Comparison of ENCODE assay signal across 20 cellular contexts in the genomic region with DNA sequence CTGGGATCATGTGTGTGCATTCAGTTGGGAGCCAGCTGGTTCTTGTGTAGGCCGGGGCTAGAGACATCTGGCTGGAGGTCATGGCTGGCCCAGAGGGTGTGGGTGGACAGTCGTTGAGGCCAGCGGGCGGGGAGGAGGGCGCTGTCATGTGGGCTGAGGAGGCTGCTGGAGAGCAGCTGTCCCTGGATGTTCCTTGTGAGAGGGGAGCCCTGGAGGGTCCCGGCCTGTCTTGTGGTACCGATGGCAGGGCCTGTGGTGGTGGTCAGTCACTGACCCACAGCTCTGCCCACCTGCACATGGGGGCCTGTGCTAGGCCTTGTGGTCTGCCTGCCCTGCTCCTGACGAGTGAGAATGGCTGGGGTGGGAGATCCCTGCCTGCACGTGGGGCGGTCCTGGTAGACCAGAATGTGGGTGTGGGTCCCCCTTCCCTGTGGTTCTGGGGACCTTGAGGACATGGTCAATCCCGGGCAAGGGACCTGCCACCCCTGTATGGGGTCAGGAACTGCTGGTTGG. TPM values are rescaled to one million over a fixed set of nuclear protein-coding genes. Genes with fewer than 3 reads are reported as not detected.
DNase-seq lines count a peak whose midpoint lies in the region; ATAC-seq, FAIRE-seq and TF ChIP-seq lines count a peak whose summit lies in the region.
"Had no signal": no experiment of that assay in that cellular context is flagged by ENCODE, and none has a peak within 500 bp of the region (broad histone marks: within the 10 kb centered on the region; RNA-seq: fewer than 3 reads in every experiment).

No MANE protein-coding gene starts in this region.

- peak overlapping the region; percentile 17 for H2BK15ac ChIP-seq in neuronal stem cell (ENCODE audit: low read length)

- no peak for TF ChIP-seq RAD21 in K562 (CRISPR knock-in tag; conservative IDR thresholded peaks at IDR 0.05 in 1 of 2, IDR thresholded peaks at IDR 0.05 in 1 of 2)

- H3K23ac ChIP-seq in neuronal stem cell (ENCODE audit: low read depth, low read length, poor library complexity) = peak overlapping the region; percentile 65

- no peak overlapping the region for H4K91ac ChIP-seq in neuronal stem cell (ENCODE audit: low read depth, low read length, poor library complexity)

- H3K27me3 ChIP-seq in K562 (ENCODE audit: control insufficient read depth in 2 of 2, insufficient read depth in 2 of 2, low read length in 2 of 2) (no peaks in the 10 kb centered on the region), neuronal stem cell (ENCODE audit: control insufficient read depth in 3 of 3, insufficient read depth in 3 of 3, low read depth in 1 of 3, low read length in 3 of 3) (peaks cover 4 to 23% (median 10%) of the 10 kb centered on the region in 3 experiments), PC-3 (ENCODE audit: low read length) (no peaks in the 10 kb centered on the region)
- H3K27me3 ChIP-seq: body of pancreas had no signal

- in situ Hi-C loops in K562 (cut with MboI) (no loop called here), KBM-7 (cut with MboI; ENCODE audit: low pct_unique_long_range_greater_than_20kb, low sequenced_read_pairs) (no loop called here)

- TF ChIP-seq EP300 in K562 (IDR thresholded peaks at IDR 0.05; ENCODE audit: low read length) = no peak

- no peak for DNase-seq in activated T-cell treated with anti-CD3 and anti-CD28 coated beads, Interleukin-2, amount 50 U/mL, for 24 hours
- no peak for DNase-seq in activated T-cell treated with anti-CD3 and anti-CD28 coated beads, Interleukin-2, amount 50 U/mL, for 4 hours
- DNase-seq in K562 (ENCODE audit: extremely low read depth in 1 of 4, low spot score in 3 of 4) (no peak), neuronal stem cell (ENCODE audit: low spot score) (no peak), GM10266 (ENCODE audit: extremely low spot score) (no peak), PC-3 (no peak), KBM-7 (no peak)
- DNase-seq: activated T-cell treated with anti-CD3 and anti-CD28 coated beads, Interleukin-2, amount 50 U/mL, for 48 hours; dermis blood vessel endothelial cell; esophagus squamous epithelium; hypothalamus; MV-4-11; NCI-H526 had no signal

- H4K20me1 ChIP-seq in K562 (replicated peaks; ENCODE audit: control insufficient read depth, insufficient read depth, low read length) (no peaks in the 10 kb centered on the region), PC-3 (ENCODE audit: low read length) (no peaks in the 10 kb centered on the region)

- no peaks in the 10 kb centered on the region for H3F3A ChIP-seq in PC-3 (ENCODE audit: low read length, unreplicated experiment)

- peak overlapping the region in 1 of 2 experiments; percentile 47; a peak in 1 of 4 replicates for H3K9ac ChIP-seq in K562 (ENCODE audit: insufficient read depth in 1 of 2, low read depth in 2 of 2, low read length in 2 of 2)
- H3K9ac ChIP-seq in neuronal stem cell (ENCODE audit: low read depth, low read length, poor library complexity) = no peak overlapping the region
- H3K9ac ChIP-seq in PC-3 (ENCODE audit: low read length) = no peak overlapping the region

- H3K4me2 ChIP-seq in K562 (ENCODE audit: insufficient read depth, low read length) (no peak overlapping the region), neuronal stem cell (ENCODE audit: insufficient read depth, low read length, poor library complexity, severe bottlenecking) (no peak overlapping the region), PC-3 (ENCODE audit: low read length) (no peak overlapping the region)

- no peak for FAIRE-seq in K562 (lab: Jason Lieb, UNC)
- FAIRE-seq: G401.6 had no signal

- no peaks in the 10 kb centered on the region for H3K9me3 Mint-ChIP-seq in activated T-cell treated with anti-CD3 and anti-CD28 coated beads, Interleukin-2, amount 50 U/mL, for 24 hours
- no peaks in the 10 kb centered on the region for H3K9me3 Mint-ChIP-seq in activated T-cell treated with anti-CD3 and anti-CD28 coated beads, Interleukin-2, amount 50 U/mL, for 4 hours

- no peaks in the 10 kb centered on the region for H3K9me3 ChIP-seq in KOPT-K1 (ENCODE audit: insufficient read depth, low read length, poor library complexity, severe bottlenecking)
- H3K9me3 ChIP-seq in K562 (replicated peaks; ENCODE audit: control insufficient read depth, insufficient read depth, low read depth, low read length) = no peaks in the 10 kb centered on the region
- no peaks in the 10 kb centered on the region for H3K9me3 ChIP-seq in neuronal stem cell (replicated peaks in 1 of 2; ENCODE audit: control insufficient read depth in 2 of 2, insufficient read depth in 1 of 2, low read depth in 1 of 2, low read length in 2 of 2)
- H3K9me3 ChIP-seq in PC-3 (ENCODE audit: low read length) = no peaks in the 10 kb centered on the region
- H3K9me3 ChIP-seq: body of pancreas, esophagus squamous epithelium, mucosa of descending colon had no signal

- H3K18ac ChIP-seq in neuronal stem cell (ENCODE audit: low read length) = no peak overlapping the region

- no peaks in the 10 kb centered on the region for H3K9me2 ChIP-seq in PC-3 (replicated peaks; ENCODE audit: low read length)

- H3K4ac ChIP-seq in neuronal stem cell (ENCODE audit: low read length) = no peak overlapping the region

- no peak overlapping the region for H2AK5ac ChIP-seq in neuronal stem cell (ENCODE audit: low read depth, low read length)

- H3K4me3 Mint-ChIP-seq in activated T-cell treated with anti-CD3 and anti-CD28 coated beads, Interleukin-2, amount 50 U/mL, for 24 hours = no peak overlapping the region
- no peak overlapping the region for H3K4me3 Mint-ChIP-seq in activated T-cell treated with anti-CD3 and anti-CD28 coated beads, Interleukin-2, amount 50 U/mL, for 4 hours

- intact Hi-C loops in K562 (cut with micrococcal nuclease) = no loop called here
- intact Hi-C loops in PC-3 (cut with micrococcal nuclease) = no loop called here

- peak overlapping the region; percentile 95 for H3K27ac Mint-ChIP-seq in activated T-cell treated with anti-CD3 and anti-CD28 coated beads, Interleukin-2, amount 50 U/mL, for 24 hours

- H3K79me2 ChIP-seq in K562 (ENCODE audit: control insufficient read depth, insufficient read depth, low read length) = no peaks in the 10 kb centered on the region
- no peaks in the 10 kb centered on the region for H3K79me2 ChIP-seq in PC-3 (ENCODE audit: low read length)

- H3K36me3 ChIP-seq in KOPT-K1 (ENCODE audit: insufficient read depth, low read length) = peaks cover 54% of the 10 kb centered on the region
- H3K36me3 ChIP-seq in K562 (ENCODE audit: control insufficient read depth, insufficient read depth, low read length) = peaks cover 58% of the 10 kb centered on the region; the same call in 2 of the 3 replicates
- peaks cover 35 to 58% of the 10 kb centered on the region in 2 donors for H3K36me3 ChIP-seq in neuronal stem cell (replicated peaks in 1 of 2; ENCODE audit: control insufficient read depth in 2 of 2, insufficient read depth in 2 of 2, low read length in 2 of 2)
- H3K36me3 ChIP-seq in PC-3 (ENCODE audit: low read depth, low read length) = peaks cover 10% of the 10 kb centered on the region; the same call in 1 of the 2 replicates

- H3K4me1 ChIP-seq in K562 (replicated peaks in 1 of 2; ENCODE audit: control insufficient read depth in 2 of 2, insufficient read depth in 2 of 2, low read length in 2 of 2) (peaks cover 20 to 55% of the 10 kb centered on the region in 2 experiments), neuronal stem cell (ENCODE audit: control insufficient read depth in 2 of 2, insufficient read depth in 1 of 2, low read depth in 1 of 2, low read length in 2 of 2) (peaks cover 10 to 12% of the 10 kb centered on the region in 2 donors), PC-3 (ENCODE audit: insufficient read depth, low read length) (no peaks in the 10 kb centered on the region)

- peaks cover 3% of the 10 kb centered on the region for H3K9me1 ChIP-seq in K562 (ENCODE audit: control insufficient read depth, insufficient read depth, low read length)

- peaks cover 61% of the 10 kb centered on the region for H3K36me3 Mint-ChIP-seq in activated T-cell treated with anti-CD3 and anti-CD28 coated beads, Interleukin-2, amount 50 U/mL, for 24 hours (ENCODE audit: low read depth)
- H3K36me3 Mint-ChIP-seq in activated T-cell treated with anti-CD3 and anti-CD28 coated beads, Interleukin-2, amount 50 U/mL, for 4 hours (ENCODE audit: insufficient read depth) = peaks cover 9% of the 10 kb centered on the region

- no peak for ATAC-seq in activated T-cell treated with anti-CD3 and anti-CD28 coated beads, Interleukin-2, amount 50 U/mL, for 4 hours
- ATAC-seq in K562 = no peak
- no peak for ATAC-seq in PC-3
- ATAC-seq: body of pancreas, mucosa of descending colon, SK-N-SH treated with all-trans-retinoic acid at 6 μM for 48 hours had no signal

- POLR2A ChIA-PET in K562 (lab: Yijun Ruan, JAX) = no interaction called here
- POLR2A ChIA-PET in PC-3 (lab: Charles Lee; ENCODE audit: unreplicated experiment) = no interaction called here

- no TSS peak for BruUV-seq in K562 (replicated peaks; lab: Mats Ljungman, UMichigan)
- BruUV-seq in PC-3 (replicated peaks; lab: Mats Ljungman, UMichigan) = no TSS peak

- H3K4me1 Mint-ChIP-seq in activated T-cell treated with anti-CD3 and anti-CD28 coated beads, Interleukin-2, amount 50 U/mL, for 24 hours (ENCODE audit: low read depth) = peaks cover 45% of the 10 kb centered on the region
- H3K4me1 Mint-ChIP-seq in activated T-cell treated with anti-CD3 and anti-CD28 coated beads, Interleukin-2, amount 50 U/mL, for 4 hours (ENCODE audit: low read depth) = peaks cover 44% of the 10 kb centered on the region

- H3K27ac ChIP-seq in KOPT-K1 (ENCODE audit: low read depth, low read length, poor library complexity, severe bottlenecking) (peak overlapping the region; percentile 91), K562 (ENCODE audit: extremely low read depth, low read depth, low read length) (no peak overlapping the region), neuronal stem cell (replicated peaks; ENCODE audit: low read length) (no peak overlapping the region), PC-3 (ENCODE audit: low read length) (no peak overlapping the region)
- H3K27ac ChIP-seq: body of pancreas, esophagus squamous epithelium, VCaP had no signal

- H3K79me1 ChIP-seq in neuronal stem cell (ENCODE audit: low read depth, low read length) = peaks cover 2% of the 10 kb centered on the region

- H4K8ac ChIP-seq in neuronal stem cell (ENCODE audit: low read depth, low read length) = no peak overlapping the region

- CTCF ChIA-PET in K562 (lab: Yijun Ruan, JAX; ENCODE audit: low intra/inter-chr PET ratio) = no interaction called here
- CTCF ChIA-PET in PC-3 (lab: Charles Lee) = no interaction called here

- H2BK12ac ChIP-seq in neuronal stem cell (ENCODE audit: low read length) = no peak overlapping the region

- no peak overlapping the region for H3K14ac ChIP-seq in neuronal stem cell (ENCODE audit: low read length)

- TF ChIP-seq POLR2A in K562 (conservative IDR thresholded peaks at IDR 0.05) = no peak

- peaks cover 3% of the 10 kb centered on the region for H3K27me3 Mint-ChIP-seq in activated T-cell treated with anti-CD3 and anti-CD28 coated beads, Interleukin-2, amount 50 U/mL, for 24 hours
- H3K27me3 Mint-ChIP-seq in activated T-cell treated with anti-CD3 and anti-CD28 coated beads, Interleukin-2, amount 50 U/mL, for 4 hours (ENCODE audit: low read depth) = no peaks in the 10 kb centered on the region

- TF ChIP-seq CTCF in K562 (IDR thresholded peaks at IDR 0.05 in 2 of 3, conservative IDR thresholded peaks at IDR 0.05 in 1 of 3; ENCODE audit: insufficient read depth in 2 of 3, low read depth in 1 of 3, low read length in 3 of 3) (no peak), GM10266 (IDR thresholded peaks at IDR 0.05; ENCODE audit: control insufficient read depth, insufficient read depth, low read depth, missing control alignments) (no peak), PC-3 (conservative IDR thresholded peaks at IDR 0.05; ENCODE audit: low read depth, low read length) (no peak)

- H3K4me3 ChIP-seq in K562 = no peak overlapping the region
- H3K4me3 ChIP-seq in neuronal stem cell (ENCODE audit: low read length in 2 of 2) = no peak overlapping the region
- no peak overlapping the region for H3K4me3 ChIP-seq in PC-3 (ENCODE audit: low read length)
- H3K4me3 ChIP-seq: body of pancreas, esophagus squamous epithelium, mucosa of descending colon had no signal

- H2AFZ ChIP-seq in K562 (ENCODE audit: low read depth, low read length) = no peak overlapping the region
- no peak overlapping the region for H2AFZ ChIP-seq in neuronal stem cell (ENCODE audit: low read length)
- no peak overlapping the region for H2AFZ ChIP-seq in PC-3 (ENCODE audit: low read length)

- 75% methylated on average over 9 of the region's 11 CpGs for WGBS in K562 (ENCODE audit: insufficient coverage, low coverage, missing lambda C conversion rate)
- WGBS in neuronal stem cell (ENCODE audit: extremely low coverage in 2 of 2, insufficient read length in 2 of 2, insufficient replicate concordance in 1 of 2), 2 donors = no CpG with 5 or more reads among the region's 11 CpGs

- H2BK5ac ChIP-seq in neuronal stem cell (ENCODE audit: low read length) = no peak overlapping the region

- H2BK120ac ChIP-seq in neuronal stem cell (ENCODE audit: low read depth, low read length) = no peak overlapping the region

RNA-seq across cellular contexts. Expression of a gene that starts 1.9 kb away (rescaled TPM):
- 1 to 10 TPM; 2.6 to 3.9 (median 3.2) TPM for total RNA-seq in activated T-cell treated with anti-CD3 and anti-CD28 coated beads, Interleukin-2, amount 50 U/mL, for 4 hours
- 5.2 and 13.5 TPM in 2 replicates for total RNA-seq in K562 (2011; cell fraction: chromatin; rRNA removed; ENCODE audit: low replicate concordance)
- total RNA-seq in K562 (2011; cell fraction: nucleolus; rRNA removed) = 6.7 and 7.0 TPM in 2 replicates
- total RNA-seq in K562 (2011; cell fraction: nucleoplasm; rRNA removed) = 4.0 and 4.6 TPM in 2 replicates
- total RNA-seq in K562 (2014; rRNA removed) = 0.59 and 0.73 TPM in 2 replicates
- 0.10 and 0.22 TPM in 2 replicates for total RNA-seq in K562 (2014; rRNA removed; fragmentation: Illumina TruSeq; extraction: Trizol)
- total RNA-seq in K562 (2015; rRNA removed; fragmentation: Illumina TruSeq; extraction: Trizol) = 0.36 and 0.45 TPM in 2 replicates
- 0.67 and 1.1 TPM in 2 replicates for total RNA-seq in K562 (2021)
- 0.11 and 0.22 TPM in 2 replicates for polyA plus RNA-seq in K562 (2011; rRNA removed)
- polyA plus RNA-seq in K562 (2011; cell fraction: cytosol; rRNA removed) = 0.10 and 0.36 TPM in 2 replicates
- 1.6 and 3.1 TPM in 2 replicates for polyA plus RNA-seq in K562 (2011; cell fraction: nucleus; rRNA removed)
- polyA plus RNA-seq in K562 (2012) = 0.43 and 0.46 TPM in 2 replicates
- polyA plus RNA-seq in K562 (2014; fragmentation: Illumina TruSeq; extraction: Trizol) = 0.11 and 0.16 TPM in 2 replicates
- polyA plus RNA-seq in K562 (2014; fragmentation: Nextera tagmentation; extraction: Ambion mirVana) = not detected
- 0.94 and 1.6 TPM in 2 replicates for polyA plus RNA-seq in K562 (2014; rRNA removed)
- polyA minus RNA-seq in K562 (2011; rRNA and poly(A)+ RNA removed) = 0.35 and 0.42 TPM in 2 replicates
- polyA minus RNA-seq in K562 (2011; cell fraction: cytosol; rRNA and poly(A)+ RNA removed) = 0.27 TPM in 1 of 2 replicates, not detected in the other
- 1.8 TPM in 2 replicates for polyA minus RNA-seq in K562 (2011; cell fraction: nucleus; rRNA and poly(A)+ RNA removed)
- polyA plus RNA-seq in neuronal stem cell (2013, experiment 1 of 2) = 0.14 TPM
- 0.25 TPM for polyA plus RNA-seq in neuronal stem cell (2013, experiment 2 of 2)
- 2.1 and 3.4 TPM in 2 replicates for total RNA-seq in PC-3 (2014; rRNA removed)

RNA-seq across cellular contexts. Expression of a gene that starts 15.4 kb away (rescaled TPM):
- total RNA-seq in activated T-cell treated with anti-CD3 and anti-CD28 coated beads, Interleukin-2, amount 50 U/mL, for 4 hours = under 1 TPM; 0.13 to 0.24 (median 0.24) TPM
- total RNA-seq in K562 (2011; cell fraction: chromatin; rRNA removed; ENCODE audit: low replicate concordance) = 0.58 and 1.6 TPM in 2 replicates
- 3.5 and 3.8 TPM in 2 replicates for total RNA-seq in K562 (2011; cell fraction: nucleolus; rRNA removed)
- total RNA-seq in K562 (2011; cell fraction: nucleoplasm; rRNA removed) = 1.2 and 1.3 TPM in 2 replicates
- total RNA-seq in K562 (2014; rRNA removed) = 2.7 and 6.2 TPM in 2 replicates
- 0.13 and 0.15 TPM in 2 replicates for total RNA-seq in K562 (2014; rRNA removed; fragmentation: Illumina TruSeq; extraction: Trizol)
- 0.76 and 0.94 TPM in 2 replicates for total RNA-seq in K562 (2015; rRNA removed; fragmentation: Illumina TruSeq; extraction: Trizol)
- 19.8 and 20.4 TPM in 2 replicates for total RNA-seq in K562 (2021)
- 0.33 and 0.47 TPM in 2 replicates for polyA plus RNA-seq in K562 (2011; rRNA removed)
- 1.0 and 5.3 TPM in 2 replicates for polyA plus RNA-seq in K562 (2011; cell fraction: cytosol; rRNA removed)
- polyA plus RNA-seq in K562 (2011; cell fraction: nucleus; rRNA removed) = 2.6 and 7.3 TPM in 2 replicates
- polyA plus RNA-seq in K562 (2012) = 6.7 and 6.9 TPM in 2 replicates
- 0.21 and 0.78 TPM in 2 replicates for polyA plus RNA-seq in K562 (2014; fragmentation: Illumina TruSeq; extraction: Trizol)
- under 1 TPM; 0.20 to 0.23 TPM for polyA plus RNA-seq in K562 (2014; fragmentation: Nextera tagmentation; extraction: Ambion mirVana)
- 4.4 and 6.8 TPM in 2 replicates for polyA plus RNA-seq in K562 (2014; rRNA removed)
- 0.14 TPM in 1 of 2 replicates, not detected in the other for polyA minus RNA-seq in K562 (2011; rRNA and poly(A)+ RNA removed)
- polyA minus RNA-seq in K562 (2011; cell fraction: cytosol; rRNA and poly(A)+ RNA removed) = 3.3 and 7.4 TPM in 2 replicates
- 1.5 and 2.1 TPM in 2 replicates for polyA minus RNA-seq in K562 (2011; cell fraction: nucleus; rRNA and poly(A)+ RNA removed)
- 0.13 TPM for polyA plus RNA-seq in neuronal stem cell (2013, experiment 1 of 2)
- polyA plus RNA-seq in neuronal stem cell (2013, experiment 2 of 2) = 0.08 TPM
- total RNA-seq in PC-3 (2014; rRNA removed) = 1.1 and 1.5 TPM in 2 replicates
- polyA plus RNA-seq: AG04450 had no signal

RNA-seq across cellular contexts. Expression of a gene that starts 29.0 kb away (rescaled TPM):
- total RNA-seq in activated T-cell treated with anti-CD3 and anti-CD28 coated beads, Interleukin-2, amount 50 U/mL, for 4 hours = 10 to 100 TPM; 10.5 to 17.3 (median 11.5) TPM
- 17.4 and 45.7 TPM in 2 replicates for total RNA-seq in K562 (2011; cell fraction: chromatin; rRNA removed; ENCODE audit: low replicate concordance)
- total RNA-seq in K562 (2011; cell fraction: nucleolus; rRNA removed) = 25.8 and 31.0 TPM in 2 replicates
- total RNA-seq in K562 (2011; cell fraction: nucleoplasm; rRNA removed) = 17.7 and 19.9 TPM in 2 replicates
- 5.4 and 7.8 TPM in 2 replicates for total RNA-seq in K562 (2014; rRNA removed)
- 3.0 and 3.6 TPM in 2 replicates for total RNA-seq in K562 (2014; rRNA removed; fragmentation: Illumina TruSeq; extraction: Trizol)
- 6.4 and 6.9 TPM in 2 replicates for total RNA-seq in K562 (2015; rRNA removed; fragmentation: Illumina TruSeq; extraction: Trizol)
- 18.7 and 28.7 TPM in 2 replicates for total RNA-seq in K562 (2021)
- polyA plus RNA-seq in K562 (2011; rRNA removed) = 8.6 and 14.0 TPM in 2 replicates
- 14.2 and 18.7 TPM in 2 replicates for polyA plus RNA-seq in K562 (2011; cell fraction: cytosol; rRNA removed)
- 63.0 and 66.6 TPM in 2 replicates for polyA plus RNA-seq in K562 (2011; cell fraction: nucleus; rRNA removed)
- 15.6 and 29.0 TPM in 2 replicates for polyA plus RNA-seq in K562 (2012)
- polyA plus RNA-seq in K562 (2014; fragmentation: Illumina TruSeq; extraction: Trizol) = 5.0 and 8.5 TPM in 2 replicates
- 1 to 10 TPM; 1.4 to 1.9 TPM for polyA plus RNA-seq in K562 (2014; fragmentation: Nextera tagmentation; extraction: Ambion mirVana)
- 8.0 and 10.0 TPM in 2 replicates for polyA plus RNA-seq in K562 (2014; rRNA removed)
- polyA minus RNA-seq in K562 (2011; rRNA and poly(A)+ RNA removed) = 3.3 and 4.4 TPM in 2 replicates
- polyA minus RNA-seq in K562 (2011; cell fraction: cytosol; rRNA and poly(A)+ RNA removed) = 4.1 and 11.9 TPM in 2 replicates
- 11.4 and 20.1 TPM in 2 replicates for polyA minus RNA-seq in K562 (2011; cell fraction: nucleus; rRNA and poly(A)+ RNA removed)
- 111 TPM for polyA plus RNA-seq in neuronal stem cell (2013, experiment 1 of 2)
- polyA plus RNA-seq in neuronal stem cell (2013, experiment 2 of 2) = 113 TPM
- total RNA-seq in PC-3 (2014; rRNA removed) = 19.1 and 23.4 TPM in 2 replicates

RNA-seq across cellular contexts. Expression of a gene that starts 45.3 kb away (rescaled TPM):
- total RNA-seq in activated T-cell treated with anti-CD3 and anti-CD28 coated beads, Interleukin-2, amount 50 U/mL, for 4 hours = 10 to 100 TPM; 41.7 to 49.0 (median 47.0) TPM
- 7.1 and 15.6 TPM in 2 replicates for total RNA-seq in K562 (2011; cell fraction: chromatin; rRNA removed; ENCODE audit: low replicate concordance)
- total RNA-seq in K562 (2011; cell fraction: nucleolus; rRNA removed) = 13.2 and 13.3 TPM in 2 replicates
- total RNA-seq in K562 (2011; cell fraction: nucleoplasm; rRNA removed) = 7.2 and 10.5 TPM in 2 replicates
- 23.7 and 26.9 TPM in 2 replicates for total RNA-seq in K562 (2014; rRNA removed)
- total RNA-seq in K562 (2014; rRNA removed; fragmentation: Illumina TruSeq; extraction: Trizol) = 3.2 and 3.3 TPM in 2 replicates
- 14.3 and 14.6 TPM in 2 replicates for total RNA-seq in K562 (2015; rRNA removed; fragmentation: Illumina TruSeq; extraction: Trizol)
- 20.7 and 21.0 TPM in 2 replicates for total RNA-seq in K562 (2021)
- polyA plus RNA-seq in K562 (2011; rRNA removed) = 14.7 and 23.9 TPM in 2 replicates
- 31.1 and 65.3 TPM in 2 replicates for polyA plus RNA-seq in K562 (2011; cell fraction: cytosol; rRNA removed)
- polyA plus RNA-seq in K562 (2011; cell fraction: nucleus; rRNA removed) = 19.9 and 25.8 TPM in 2 replicates
- polyA plus RNA-seq in K562 (2012) = 17.9 and 19.3 TPM in 2 replicates
- 5.2 and 11.0 TPM in 2 replicates for polyA plus RNA-seq in K562 (2014; fragmentation: Illumina TruSeq; extraction: Trizol)
- under 1 TPM; 0.41 to 0.98 TPM for polyA plus RNA-seq in K562 (2014; fragmentation: Nextera tagmentation; extraction: Ambion mirVana)
- 21.9 and 23.4 TPM in 2 replicates for polyA plus RNA-seq in K562 (2014; rRNA removed)
- 4.7 and 4.8 TPM in 2 replicates for polyA minus RNA-seq in K562 (2011; rRNA and poly(A)+ RNA removed)
- 9.5 and 22.4 TPM in 2 replicates for polyA minus RNA-seq in K562 (2011; cell fraction: cytosol; rRNA and poly(A)+ RNA removed)
- 5.7 and 8.8 TPM in 2 replicates for polyA minus RNA-seq in K562 (2011; cell fraction: nucleus; rRNA and poly(A)+ RNA removed)
- 7.9 TPM for polyA plus RNA-seq in neuronal stem cell (2013, experiment 1 of 2)
- polyA plus RNA-seq in neuronal stem cell (2013, experiment 2 of 2) = 8.0 TPM
- total RNA-seq in PC-3 (2014; rRNA removed) = 43.2 and 54.3 TPM in 2 replicates

RNA-seq across cellular contexts. Expression of a gene that starts 45.8 kb away (rescaled TPM):
- total RNA-seq in activated T-cell treated with anti-CD3 and anti-CD28 coated beads, Interleukin-2, amount 50 U/mL, for 4 hours = under 1 TPM in 2 of 3 donors, not detected in 1; 0.05 to 0.11 TPM
- total RNA-seq in K562 (2011; cell fraction: chromatin; rRNA removed; ENCODE audit: low replicate concordance) = 0.40 and 0.86 TPM in 2 replicates
- total RNA-seq in K562 (2011; cell fraction: nucleolus; rRNA removed) = 0.67 and 0.79 TPM in 2 replicates
- total RNA-seq in K562 (2011; cell fraction: nucleoplasm; rRNA removed) = 0.23 and 0.66 TPM in 2 replicates
- total RNA-seq in K562 (2014; rRNA removed) (0.09 and 0.37 TPM in 2 replicates), K562 (2014; rRNA removed; fragmentation: Illumina TruSeq; extraction: Trizol) (0.07 TPM in 1 of 2 replicates, not detected in the other), K562 (2015; rRNA removed; fragmentation: Illumina TruSeq; extraction: Trizol) (0.14 and 0.15 TPM in 2 replicates), K562 (2021) (0.22 and 0.33 TPM in 2 replicates), PC-3 (2014; rRNA removed) (5.6 and 7.4 TPM in 2 replicates)
- polyA plus RNA-seq in K562 (2011; rRNA removed) (0.17 and 0.64 TPM in 2 replicates), K562 (2014; fragmentation: Illumina TruSeq; extraction: Trizol) (0.06 and 0.11 TPM in 2 replicates), K562 (2014; fragmentation: Nextera tagmentation; extraction: Ambion mirVana) (not detected), K562 (2014; rRNA removed) (0.04 and 0.11 TPM in 2 replicates)
- polyA plus RNA-seq in K562 (2011; cell fraction: cytosol; rRNA removed) = 0.55 and 0.76 TPM in 2 replicates
- polyA plus RNA-seq in K562 (2011; cell fraction: nucleus; rRNA removed) = 0.67 and 0.70 TPM in 2 replicates
- polyA plus RNA-seq in K562 (2012) = 0.46 and 1.1 TPM in 2 replicates
- polyA minus RNA-seq in K562 (2011; rRNA and poly(A)+ RNA removed) = 0.39 and 0.48 TPM in 2 replicates
- 0.48 and 0.55 TPM in 2 replicates for polyA minus RNA-seq in K562 (2011; cell fraction: cytosol; rRNA and poly(A)+ RNA removed)
- 0.13 and 0.33 TPM in 2 replicates for polyA minus RNA-seq in K562 (2011; cell fraction: nucleus; rRNA and poly(A)+ RNA removed)
- polyA plus RNA-seq in neuronal stem cell (2013, experiment 1 of 2) = 2.6 TPM
- polyA plus RNA-seq in neuronal stem cell (2013, experiment 2 of 2) = 2.5 TPM
